In the genomic region with DNA sequence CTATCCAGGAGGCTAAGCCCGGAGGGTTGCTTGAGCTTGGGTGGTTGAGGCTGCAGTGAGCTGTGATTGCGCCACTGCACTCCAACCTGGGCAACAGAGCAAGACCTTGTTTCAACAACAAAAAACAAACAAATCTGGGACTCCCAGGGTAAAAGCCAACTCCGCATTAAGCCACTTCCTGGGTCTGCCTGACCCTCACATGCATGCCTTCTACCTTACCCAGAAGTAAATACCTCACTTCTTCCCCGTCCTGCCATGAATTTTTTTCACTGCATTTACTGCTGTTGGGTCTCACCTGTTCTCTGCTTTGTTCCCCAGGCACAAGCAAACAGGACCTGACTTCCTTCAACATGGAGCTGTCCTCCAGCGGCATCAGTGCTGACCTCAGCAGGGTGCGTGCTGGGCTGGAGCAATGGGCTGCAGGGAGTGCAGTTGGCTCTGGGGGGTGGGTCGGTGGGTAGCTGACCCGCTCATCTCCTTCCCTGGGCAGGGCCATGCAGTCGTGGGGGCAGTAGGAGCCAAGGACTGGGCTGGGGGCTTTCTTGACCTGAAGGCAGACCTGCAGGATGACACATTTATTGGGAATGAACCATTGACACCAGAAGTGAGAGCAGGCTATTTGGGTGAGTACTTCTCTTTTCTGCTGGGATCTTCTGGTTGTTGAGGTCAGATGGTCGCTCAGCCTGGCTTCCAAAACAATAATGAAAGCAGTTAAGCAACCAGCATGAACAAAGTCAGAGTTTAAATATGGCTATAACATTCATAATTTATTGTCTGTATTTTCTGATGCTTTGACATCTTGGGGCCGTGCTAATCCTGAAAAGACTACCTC, we compare ENCODE assay signal across 12 cellular contexts. TPM values are rescaled to one million over a fixed set of nuclear protein-coding genes. Genes with fewer than 3 reads are reported as not detected.
DNase-seq lines count a peak whose midpoint lies in the region; ATAC-seq lines count a peak whose summit lies in the region.
"Had no signal": no experiment of that assay in that cellular context is flagged by ENCODE, and none has a peak within 500 bp of the region (broad histone marks: within the 10 kb centered on the region; RNA-seq: fewer than 3 reads in every experiment).

No MANE protein-coding gene starts in this region.

- no peak overlapping the region for H3K4me3 Mint-ChIP-seq in activated naive CD4-positive, alpha-beta T cell treated with anti-CD3 and anti-CD28 coated beads, Interleukin-2, amount 10 ng/mL, durations not matched to agents 7 days and 5 days
- no peak overlapping the region for H3K4me3 Mint-ChIP-seq in stimulated activated naive B cell treated with anti-CD40 and anti-IgM and Interleukin-4, amounts not matched to agents 10 μg/mL and 1 μg/mL and 100 μg/mL, for 72 hours

- DNase-seq in activated naive CD4-positive, alpha-beta T cell treated with anti-CD3 and anti-CD28 coated beads, Interleukin-2, amount 10 ng/mL, durations not matched to agents 7 days and 5 days, result no peak
- no peak for DNase-seq in activated naive CD4-positive, alpha-beta T cell treated with Interleukin-2 at 50 U/mL for 16 hours
- DNase-seq in SK-MEL-5 (ENCODE audit: low read depth, low spot score) (peak; percentile 6), iPS-NIHi7 (ENCODE audit: extremely low spot score) (peak; percentile 66), Kasumi-1 (lab: John Stamatoyannopoulos, UW) (no peak)
- no peak for DNase-seq in stimulated activated naive B cell treated with anti-CD40 and anti-IgM and Interleukin-4, amounts not matched to agents 10 μg/mL and 1 μg/mL and 100 μg/mL, for 72 hours
- DNase-seq in stimulated activated CD4-positive, alpha-beta T cell treated with anti-CD3 and anti-CD28 coated beads, Interleukin-15, amount 100 ng/mL, for 24 hours, result no peak
- DNase-seq: GF-D8, mesenchymal stem cell, testis had no signal

- H3K27me3 Mint-ChIP-seq in activated naive CD4-positive, alpha-beta T cell treated with anti-CD3 and anti-CD28 coated beads, Interleukin-2, amount 10 ng/mL, durations not matched to agents 7 days and 5 days, result no peaks in the 10 kb centered on the region
- H3K27me3 Mint-ChIP-seq in stimulated activated naive B cell treated with anti-CD40 and anti-IgM and Interleukin-4, amounts not matched to agents 10 μg/mL and 1 μg/mL and 100 μg/mL, for 72 hours, result no peaks in the 10 kb centered on the region

- in situ Hi-C loops in SK-MEL-5 (cut with HindIII; ENCODE audit: low pct_unique_long_range_greater_than_20kb, low sequenced_read_pairs), result no loop called here

- peak overlapping the region; percentile 60 for H3K27ac Mint-ChIP-seq in activated naive CD4-positive, alpha-beta T cell treated with anti-CD3 and anti-CD28 coated beads, Interleukin-2, amount 10 ng/mL, durations not matched to agents 7 days and 5 days
- H3K27ac Mint-ChIP-seq in stimulated activated naive B cell treated with anti-CD40 and anti-IgM and Interleukin-4, amounts not matched to agents 10 μg/mL and 1 μg/mL and 100 μg/mL, for 72 hours, result peak overlapping the region; percentile 31

- peaks cover 56% of the 10 kb centered on the region for H3K4me1 Mint-ChIP-seq in activated naive CD4-positive, alpha-beta T cell treated with anti-CD3 and anti-CD28 coated beads, Interleukin-2, amount 10 ng/mL, durations not matched to agents 7 days and 5 days
- peaks cover 15 to 20% of the 10 kb centered on the region in 2 donors for H3K4me1 Mint-ChIP-seq in stimulated activated naive B cell treated with anti-CD40 and anti-IgM and Interleukin-4, amounts not matched to agents 10 μg/mL and 1 μg/mL and 100 μg/mL, for 72 hours

- ATAC-seq in stimulated activated naive B cell treated with anti-CD40 and anti-IgM and Interleukin-4, amounts not matched to agents 10 μg/mL and 1 μg/mL and 100 μg/mL, for 72 hours (replicated peaks), result no peak
- no peak for ATAC-seq in HG03175 (IDR thresholded peaks at IDR 0.05; ENCODE audit: unreplicated experiment)

- CTCF ChIA-PET in activated naive CD4-positive, alpha-beta T cell treated with anti-CD3 and anti-CD28 coated beads, Interleukin-2, amount 10 ng/mL, durations not matched to agents 7 days and 5 days (lab: Charles Lee), result interaction anchor here (1.2 kb wide), 1 partner anchor 40 kb away, joined by 3 read pairs; no protein-coding TSS in a partner anchor

- peaks cover 63% of the 10 kb centered on the region for H3K36me3 Mint-ChIP-seq in activated naive CD4-positive, alpha-beta T cell treated with anti-CD3 and anti-CD28 coated beads, Interleukin-2, amount 10 ng/mL, durations not matched to agents 7 days and 5 days
- H3K36me3 Mint-ChIP-seq in stimulated activated naive B cell treated with anti-CD40 and anti-IgM and Interleukin-4, amounts not matched to agents 10 μg/mL and 1 μg/mL and 100 μg/mL, for 72 hours, result peaks cover 59 to 67% of the 10 kb centered on the region in 2 donors

- H3K9me3 Mint-ChIP-seq in activated naive CD4-positive, alpha-beta T cell treated with anti-CD3 and anti-CD28 coated beads, Interleukin-2, amount 10 ng/mL, durations not matched to agents 7 days and 5 days, result no peaks in the 10 kb centered on the region
- no peaks in the 10 kb centered on the region for H3K9me3 Mint-ChIP-seq in stimulated activated naive B cell treated with anti-CD40 and anti-IgM and Interleukin-4, amounts not matched to agents 10 μg/mL and 1 μg/mL and 100 μg/mL, for 72 hours

RNA-seq across cellular contexts. Expression of gene ITGAL, which starts 16.4 kb away (rescaled TPM):
- not detected in 2 replicates for total RNA-seq in SK-MEL-5 (2014; rRNA removed; shearing (Covaris generic))
- polyA plus RNA-seq in SK-MEL-5 (2015; cell fraction: cytosol; rRNA removed), result not detected in 2 replicates
- not detected in 2 replicates for polyA plus RNA-seq in SK-MEL-5 (2015; cell fraction: nucleus; rRNA removed)
- total RNA-seq: RPMI7951 had no signal

RNA-seq across cellular contexts. Expression of gene ZNF768, which starts 37.4 kb away (rescaled TPM):
- total RNA-seq in SK-MEL-5 (2014; rRNA removed; shearing (Covaris generic)), result 40.4 and 43.1 TPM in 2 replicates
- 89.3 and 91.0 TPM in 2 replicates for polyA plus RNA-seq in SK-MEL-5 (2015; cell fraction: cytosol; rRNA removed)
- polyA plus RNA-seq in SK-MEL-5 (2015; cell fraction: nucleus; rRNA removed), result 54.6 and 58.4 TPM in 2 replicates

RNA-seq across cellular contexts. Expression of gene SEPHS2, which starts 43.3 kb away (rescaled TPM):
- total RNA-seq in SK-MEL-5 (2014; rRNA removed; shearing (Covaris generic)), result 5.4 and 7.9 TPM in 2 replicates
- 55.9 and 62.4 TPM in 2 replicates for polyA plus RNA-seq in SK-MEL-5 (2015; cell fraction: cytosol; rRNA removed)
- polyA plus RNA-seq in SK-MEL-5 (2015; cell fraction: nucleus; rRNA removed), result 23.3 and 36.8 TPM in 2 replicates

RNA-seq across cellular contexts. Expression of gene ZNF747, which starts 45.7 kb away (rescaled TPM):
- total RNA-seq in SK-MEL-5 (2014; rRNA removed; shearing (Covaris generic)), result 4.1 and 4.6 TPM in 2 replicates
- 2.3 and 4.6 TPM in 2 replicates for polyA plus RNA-seq in SK-MEL-5 (2015; cell fraction: cytosol; rRNA removed)
- 2.1 and 2.8 TPM in 2 replicates for polyA plus RNA-seq in SK-MEL-5 (2015; cell fraction: nucleus; rRNA removed)

RNA-seq across cellular contexts. Expression of gene DCTPP1, which starts 59.1 kb away (rescaled TPM):
- 11.9 and 21.7 TPM in 2 replicates for total RNA-seq in SK-MEL-5 (2014; rRNA removed; shearing (Covaris generic))
- polyA plus RNA-seq in SK-MEL-5 (2015; cell fraction: cytosol; rRNA removed), result 46.2 and 59.9 TPM in 2 replicates
- polyA plus RNA-seq in SK-MEL-5 (2015; cell fraction: nucleus; rRNA removed), result 8.0 and 12.8 TPM in 2 replicates

Comparison
In these comparisons a context has a peak if more than half of its experiments do, and no peak if none do; other contexts are left out.
1. DNase-seq: peak in SK-MEL-5 (single experiment) and iPS-NIHi7 (single experiment); none in activated naive CD4-positive, alpha-beta T cell treated with anti-CD3 and anti-CD28 coated beads, Interleukin-2, amount 10 ng/mL, durations not matched to agents 7 days and 5 days (single experiment), activated naive CD4-positive, alpha-beta T cell treated with Interleukin-2 at 50 U/mL for 16 hours (single experiment), stimulated activated naive B cell treated with anti-CD40 and anti-IgM and Interleukin-4, amounts not matched to agents 10 μg/mL and 1 μg/mL and 100 μg/mL, for 72 hours (single experiment), Kasumi-1 (0 of 2) and stimulated activated CD4-positive, alpha-beta T cell treated with anti-CD3 and anti-CD28 coated beads, Interleukin-15, amount 100 ng/mL, for 24 hours (single experiment).